In the genomic region with DNA sequence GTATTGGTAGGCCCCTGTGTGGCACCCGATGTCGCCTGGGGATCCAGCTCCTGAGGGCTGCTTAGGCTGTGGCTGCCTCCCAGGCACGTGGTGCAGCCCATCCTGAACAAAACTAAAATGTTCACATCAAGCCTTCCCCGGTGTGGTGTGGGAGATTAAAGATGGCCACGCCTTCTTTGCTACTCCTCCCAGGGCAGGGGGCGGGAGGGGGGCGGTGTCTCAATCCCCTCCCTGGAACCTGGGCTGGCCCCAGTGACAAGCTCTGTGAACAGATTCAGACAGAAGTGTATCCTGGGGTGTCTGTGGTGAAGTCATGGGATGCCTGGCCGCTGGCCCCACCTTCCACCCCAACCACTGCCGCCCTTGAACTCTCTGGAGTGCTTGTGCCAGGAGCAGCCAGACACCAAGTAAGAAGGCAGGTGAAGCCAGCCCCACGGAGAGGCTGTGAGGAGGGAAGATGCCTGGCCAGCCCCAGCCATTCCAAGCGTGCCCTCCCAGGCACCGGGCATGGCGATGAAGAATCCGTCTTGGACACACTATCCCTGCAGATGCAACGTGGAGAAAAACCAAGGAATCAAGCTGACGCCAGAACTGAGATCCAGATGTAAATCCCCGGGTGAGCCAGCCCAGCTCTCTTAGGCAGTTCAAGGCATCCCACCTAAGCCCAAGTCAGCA, we compare ENCODE assay signal across 1 cellular context.
TF ChIP-seq lines count a peak whose summit lies in the region.

No MANE protein-coding gene starts in this region.

TF ChIP-seq in SK-N-SH treated with all-trans-retinoic acid at 6 μM for 48 hours, 23 proteins besides CTCF, POLR2A, EP300 and RAD21 (continued from another document):
- TF ChIP-seq CREB5 (CRISPR knock-in tag; IDR thresholded peaks at IDR 0.05; ENCODE audit: low read depth), result no peak
- TF ChIP-seq GLIS3 (CRISPR knock-in tag; IDR thresholded peaks at IDR 0.05), result no peak
- TF ChIP-seq BACH2 (CRISPR knock-in tag; IDR thresholded peaks at IDR 0.05; ENCODE audit: borderline replicate concordance), result no peak
- TF ChIP-seq PPARA (CRISPR knock-in tag; IDR thresholded peaks at IDR 0.05; ENCODE audit: borderline replicate concordance), result no peak
- TF ChIP-seq ISL1 (CRISPR knock-in tag; IDR thresholded peaks at IDR 0.05), result no peak
- TF ChIP-seq ZNF70 (CRISPR knock-in tag; IDR thresholded peaks at IDR 0.05), result no peak
- TF ChIP-seq, protein P1, sequence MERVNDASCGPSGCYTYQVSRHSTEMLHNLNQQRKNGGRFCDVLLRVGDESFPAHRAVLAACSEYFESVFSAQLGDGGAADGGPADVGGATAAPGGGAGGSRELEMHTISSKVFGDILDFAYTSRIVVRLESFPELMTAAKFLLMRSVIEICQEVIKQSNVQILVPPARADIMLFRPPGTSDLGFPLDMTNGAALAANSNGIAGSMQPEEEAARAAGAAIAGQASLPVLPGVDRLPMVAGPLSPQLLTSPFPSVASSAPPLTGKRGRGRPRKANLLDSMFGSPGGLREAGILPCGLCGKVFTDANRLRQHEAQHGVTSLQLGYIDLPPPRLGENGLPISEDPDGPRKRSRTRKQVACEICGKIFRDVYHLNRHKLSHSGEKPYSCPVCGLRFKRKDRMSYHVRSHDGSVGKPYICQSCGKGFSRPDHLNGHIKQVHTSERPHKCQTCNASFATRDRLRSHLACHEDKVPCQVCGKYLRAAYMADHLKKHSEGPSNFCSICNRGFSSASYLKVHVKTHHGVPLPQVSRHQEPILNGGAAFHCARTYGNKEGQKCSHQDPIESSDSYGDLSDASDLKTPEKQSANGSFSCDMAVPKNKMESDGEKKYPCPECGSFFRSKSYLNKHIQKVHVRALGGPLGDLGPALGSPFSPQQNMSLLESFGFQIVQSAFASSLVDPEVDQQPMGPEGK (CRISPR knock-in tag; IDR thresholded peaks at IDR 0.05; ENCODE audit: borderline replicate concordance), result no peak
- no peak for TF ChIP-seq SNAI2 (CRISPR knock-in tag; IDR thresholded peaks at IDR 0.05)
